In genomic region chr2:121257476-121257831, GRCh38 we compare ENCODE assay signal across 1 cellular context.
TF ChIP-seq lines count a peak whose summit lies in the region.

No MANE protein-coding gene starts in this region.

TF ChIP-seq in WTC11, 78 proteins besides CTCF, POLR2A, EP300 and RAD21 (continued from another document):
- TF ChIP-seq E2F4 (CRISPR knock-in tag; IDR thresholded peaks at IDR 0.05; ENCODE audit: borderline replicate concordance, low read depth): no peak
- no peak for TF ChIP-seq SOX15 (CRISPR knock-in tag; IDR thresholded peaks at IDR 0.05)
- no peak for TF ChIP-seq ZNF423 (CRISPR knock-in tag; IDR thresholded peaks at IDR 0.05)
